In genomic region chr12:119673634-119674033, GRCh38 we compare ENCODE assay signal across 11 cellular contexts. TPM values are rescaled to one million over a fixed set of nuclear protein-coding genes. Genes with fewer than 3 reads are reported as not detected.
DNase-seq lines count a peak whose midpoint lies in the region; ATAC-seq and TF ChIP-seq lines count a peak whose summit lies in the region.
"Had no signal": no experiment of that assay in that cellular context is flagged by ENCODE, and none has a peak within 500 bp of the region (broad histone marks: within the 10 kb centered on the region; RNA-seq: fewer than 3 reads in every experiment).

No MANE protein-coding gene starts in this region.

- no peaks in the 10 kb centered on the region for H3K9me3 ChIP-seq in thyroid gland

- H3K9me3 Mint-ChIP-seq in activated T-cell treated with anti-CD3 and anti-CD28 coated beads, Interleukin-2, amount 50 U/mL, for 24 hours: no peaks in the 10 kb centered on the region
- H3K9me3 Mint-ChIP-seq in memory B cell: no peaks in the 10 kb centered on the region

- WGBS in thyroid gland, 2 donors: 69 to 85% methylated on average over 7 of the region's 7 CpGs

- H3K4me3 ChIP-seq in dorsolateral prefrontal cortex (no peak overlapping the region), thyroid gland (replicated peaks in 1 of 3) (no peak overlapping the region)

- peak overlapping the region; percentile 26 for H3K4me3 Mint-ChIP-seq in activated T-cell treated with anti-CD3 and anti-CD28 coated beads, Interleukin-2, amount 50 U/mL, for 24 hours
- no peak overlapping the region for H3K4me3 Mint-ChIP-seq in memory B cell

- intact Hi-C loops in dorsolateral prefrontal cortex (cut with DNase I) (loop anchor here in 1 of 2 donors (10.0 kb wide), 1 partner anchor 221 kb away; no protein-coding TSS in a partner anchor), thyroid gland (cut with DNase I) (no loop called here)

- H3K27ac ChIP-seq in dorsolateral prefrontal cortex (peak overlapping the region in 50 of 59 donors; percentile 2 to 94 (median 68)), thyroid gland (peak overlapping the region in 2 of 3 donors; percentile 59 to 73)
- H3K27ac ChIP-seq: WERI-Rb-1 had no signal

- peaks cover 94% of the 10 kb centered on the region for H3K36me3 Mint-ChIP-seq in activated T-cell treated with anti-CD3 and anti-CD28 coated beads, Interleukin-2, amount 50 U/mL, for 24 hours (ENCODE audit: low read depth)
- peaks cover 39% of the 10 kb centered on the region for H3K36me3 Mint-ChIP-seq in memory B cell

- H3K27me3 ChIP-seq in dorsolateral prefrontal cortex (no peaks in the 10 kb centered on the region), thyroid gland (no peaks in the 10 kb centered on the region)

- peaks cover 6 to 23% of the 10 kb centered on the region in 2 donors for H3K4me1 ChIP-seq in thyroid gland

- no peak for DNase-seq in activated T-cell treated with anti-CD3 and anti-CD28 coated beads, Interleukin-2, amount 50 U/mL, for 24 hours
- DNase-seq in activated T-cell treated with anti-CD3 and anti-CD28 coated beads, Interleukin-2, amount 50 U/mL, for 1 hour: no peak
- no peak for DNase-seq in dorsolateral prefrontal cortex
- DNase-seq in memory B cell (ENCODE audit: low spot score in 2 of 2): no peak
- peak in 1 of 2 donors; percentile 25 for DNase-seq in thyroid gland
- no peak for DNase-seq in putamen (ENCODE audit: low spot score)
- DNase-seq: NCI-H1048, trophoblast cell, WERI-Rb-1 had no signal

- H3K27me3 Mint-ChIP-seq in activated T-cell treated with anti-CD3 and anti-CD28 coated beads, Interleukin-2, amount 50 U/mL, for 24 hours: no peaks in the 10 kb centered on the region
- H3K27me3 Mint-ChIP-seq in memory B cell: no peaks in the 10 kb centered on the region

- TF ChIP-seq CTCF in dorsolateral prefrontal cortex (IDR thresholded peaks at IDR 0.05 in 54 of 56, conservative IDR thresholded peaks at IDR 0.05 in 2 of 56; ENCODE audit: low read depth in 1 of 56, partially characterized antibody in 56 of 56) (no peak), thyroid gland (IDR thresholded peaks at IDR 0.05) (no peak)

- ATAC-seq in memory B cell (ENCODE audit: low read depth) (no peak), GM21381 (IDR thresholded peaks at IDR 0.05; ENCODE audit: unreplicated experiment) (no peak), GM21723 (IDR thresholded peaks at IDR 0.05; ENCODE audit: unreplicated experiment) (no peak)

- peaks cover 56% of the 10 kb centered on the region for H3K4me1 Mint-ChIP-seq in activated T-cell treated with anti-CD3 and anti-CD28 coated beads, Interleukin-2, amount 50 U/mL, for 24 hours (ENCODE audit: low read depth)
- H3K4me1 Mint-ChIP-seq in memory B cell: peaks cover 22% of the 10 kb centered on the region

- H3K27ac Mint-ChIP-seq in activated T-cell treated with anti-CD3 and anti-CD28 coated beads, Interleukin-2, amount 50 U/mL, for 24 hours: peak overlapping the region; percentile 85
- peak overlapping the region; percentile 25 for H3K27ac Mint-ChIP-seq in memory B cell

- no peak for TF ChIP-seq POLR2A in thyroid gland (IDR thresholded peaks at IDR 0.05)

- H3K36me3 ChIP-seq in thyroid gland: peaks cover 49 to 58% of the 10 kb centered on the region in 2 donors

RNA-seq across cellular contexts. Expression of gene PRKAB1, which starts 5.7 kb away (rescaled TPM):
- total RNA-seq in dorsolateral prefrontal cortex (10 to 100 TPM; 17.0 to 44.5 (median 30.2) TPM), thyroid gland (100 to 1,000 TPM in 1 of 4 donors, 10 to 100 TPM in 3; 22.5 to 197 (median 32.3) TPM)
